Comparison of ENCODE assay signal across 1 cellular context in the genomic region with DNA sequence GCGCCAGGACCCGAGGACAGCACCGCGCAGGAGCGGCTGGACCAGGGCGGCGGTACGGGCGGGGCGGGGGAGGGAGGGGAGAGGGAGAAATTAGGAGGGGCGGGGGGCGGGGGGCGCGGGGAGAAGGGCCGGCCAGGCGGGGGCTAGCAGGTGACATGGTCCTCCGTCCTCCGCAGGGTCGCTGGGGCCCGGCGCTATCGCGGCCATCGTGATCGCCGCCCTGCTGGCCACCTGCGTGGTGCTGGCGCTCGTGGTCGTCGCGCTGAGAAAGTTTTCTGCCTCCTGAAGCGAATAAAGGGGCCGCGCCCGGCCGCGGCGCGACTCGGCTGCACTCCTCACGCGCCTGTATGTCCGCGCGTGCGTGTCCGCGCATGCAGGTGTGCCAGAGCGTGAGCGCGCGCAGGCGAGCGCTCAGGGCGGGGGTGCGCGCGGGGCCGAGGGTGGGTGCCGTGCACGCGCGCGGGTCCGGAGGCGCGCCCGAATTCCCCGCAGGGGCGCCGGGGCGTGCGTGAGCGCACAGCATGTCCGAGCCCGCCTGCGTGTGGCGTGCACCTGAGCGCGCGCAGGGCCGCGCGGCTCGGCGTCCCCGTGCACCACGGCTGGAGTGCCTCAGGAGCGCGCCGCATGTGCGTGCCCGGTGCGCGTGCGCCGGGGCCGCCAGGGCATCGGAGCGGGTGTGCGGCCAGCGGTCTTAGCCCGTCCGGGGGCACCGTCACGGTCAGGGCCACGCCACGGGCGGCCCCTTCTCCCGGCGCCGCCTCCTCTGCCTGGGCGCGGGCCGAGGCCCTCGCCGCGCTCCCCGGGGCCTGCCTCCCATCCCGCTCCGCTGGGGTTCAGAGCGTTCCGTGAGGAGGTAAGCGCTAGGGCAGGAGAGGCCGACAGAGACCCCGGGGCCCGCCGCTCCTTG.
TF ChIP-seq lines count a peak whose summit lies in the region.

No MANE protein-coding gene starts in this region.

TF ChIP-seq in endothelial cell of umbilical vein, 7 proteins besides CTCF, POLR2A, EP300 and RAD21:
- TF ChIP-seq EZH2 (IDR thresholded peaks at IDR 0.05; ENCODE audit: borderline replicate concordance, low read depth, low read length, severe bottlenecking) = peak; percentile 41
- TF ChIP-seq POLR2AphosphoS5 (IDR thresholded peaks at IDR 0.05; ENCODE audit: insufficient read depth, low read depth, low read length) = no peak
- no peak for TF ChIP-seq FOS (IDR thresholded peaks at IDR 0.05; ENCODE audit: borderline replicate concordance, insufficient read depth, low read length)
